In genomic region chr4:3374667-3375066, GRCh38 we compare ENCODE assay signal across 18 cellular contexts.
DNase-seq lines count a peak whose midpoint lies in the region; ATAC-seq, FAIRE-seq and TF ChIP-seq lines count a peak whose summit lies in the region.
"Had no signal": no experiment of that assay in that cellular context is flagged by ENCODE, and none has a peak within 500 bp of the region (broad histone marks: within the 10 kb centered on the region; RNA-seq: fewer than 3 reads in every experiment).

No MANE protein-coding gene starts in this region.

- no peak overlapping the region for H3K18ac ChIP-seq in neuronal stem cell (ENCODE audit: low read length)

- H3K4me1 ChIP-seq in BLaER1: peaks cover 54% of the 10 kb centered on the region
- H3K4me1 ChIP-seq in neuronal stem cell (ENCODE audit: control insufficient read depth in 2 of 2, insufficient read depth in 1 of 2, low read depth in 1 of 2, low read length in 2 of 2): peaks cover 21 to 29% of the 10 kb centered on the region in 2 donors
- H3K4me1 ChIP-seq in upper lobe of right lung: peaks cover 28% of the 10 kb centered on the region
- H3K4me1 ChIP-seq in psoas muscle: peaks cover 7% of the 10 kb centered on the region
- no peaks in the 10 kb centered on the region for H3K4me1 ChIP-seq in small intestine (ENCODE audit: control insufficient read depth in 2 of 2, insufficient read depth in 1 of 2, low read depth in 1 of 2, low read length in 1 of 2)
- no peaks in the 10 kb centered on the region for H3K4me1 ChIP-seq in Caco-2
- H3K4me1 ChIP-seq: A549 had no signal

- peak overlapping the region; percentile 94 for H3K14ac ChIP-seq in neuronal stem cell (ENCODE audit: low read length)

- H3K27ac Mint-ChIP-seq in dendritic cell treated with granulocyte-macrophage colony-stimulating factor and Interleukin-4, amounts not matched to agents 40 ng/mL and 50 ng/mL, for 4 days: peak overlapping the region; percentile 51
- no peak overlapping the region for H3K27ac Mint-ChIP-seq in Caco-2 (ENCODE audit: unreplicated experiment)
- H3K27ac Mint-ChIP-seq: CD8-positive, alpha-beta T cell had no signal

- H3K79me1 ChIP-seq in neuronal stem cell (ENCODE audit: low read depth, low read length): peaks cover 8% of the 10 kb centered on the region

- peaks cover 74% of the 10 kb centered on the region for H4K20me1 ChIP-seq in BLaER1

- H2BK12ac ChIP-seq in neuronal stem cell (ENCODE audit: low read length): no peak overlapping the region

- intact Hi-C loops in dendritic cell treated with granulocyte-macrophage colony-stimulating factor and Interleukin-4, amounts not matched to agents 40 ng/mL and 50 ng/mL, for 4 days (cut with micrococcal nuclease): no loop called here
- intact Hi-C loops in upper lobe of right lung (cut with DNase I) (no loop called here), psoas muscle (cut with DNase I) (no loop called here), Caco-2 (cut with micrococcal nuclease; ENCODE audit: unreplicated experiment) (no loop called here)

- H4K91ac ChIP-seq in neuronal stem cell (ENCODE audit: low read depth, low read length, poor library complexity): no peak overlapping the region

- H3K27ac ChIP-seq in BLaER1 (no peak overlapping the region), neuronal stem cell (replicated peaks; ENCODE audit: low read length) (no peak overlapping the region), upper lobe of right lung (no peak overlapping the region), psoas muscle (no peak overlapping the region), small intestine (ENCODE audit: low read depth in 1 of 2, low read length in 1 of 2) (no peak overlapping the region)
- H3K27ac ChIP-seq: A549, C4-2B had no signal

- peaks cover 63% of the 10 kb centered on the region for H3K36me3 ChIP-seq in BLaER1
- H3K36me3 ChIP-seq in neuronal stem cell (replicated peaks in 1 of 2; ENCODE audit: control insufficient read depth in 2 of 2, insufficient read depth in 2 of 2, low read length in 2 of 2): peaks cover 7 to 61% of the 10 kb centered on the region in 2 donors
- H3K36me3 ChIP-seq in upper lobe of right lung: no peaks in the 10 kb centered on the region
- no peaks in the 10 kb centered on the region for H3K36me3 ChIP-seq in psoas muscle (ENCODE audit: insufficient read depth in 1 of 2, low read depth in 1 of 2)
- H3K36me3 ChIP-seq in small intestine (ENCODE audit: control insufficient read depth in 2 of 2, insufficient read depth in 2 of 2, low read length in 2 of 2): no peaks in the 10 kb centered on the region
- H3K36me3 ChIP-seq in Caco-2 (ENCODE audit: control insufficient read depth, insufficient read depth, low read length): no peaks in the 10 kb centered on the region; the same call in 1 of the 2 replicates

- peaks cover 13% of the 10 kb centered on the region for H3K9me3 Mint-ChIP-seq in dendritic cell treated with granulocyte-macrophage colony-stimulating factor and Interleukin-4, amounts not matched to agents 40 ng/mL and 50 ng/mL, for 4 days
- no peaks in the 10 kb centered on the region for H3K9me3 Mint-ChIP-seq in Caco-2 (ENCODE audit: unreplicated experiment)

- peaks cover 20% of the 10 kb centered on the region for H3K36me3 Mint-ChIP-seq in dendritic cell treated with granulocyte-macrophage colony-stimulating factor and Interleukin-4, amounts not matched to agents 40 ng/mL and 50 ng/mL, for 4 days (ENCODE audit: low read depth)
- H3K36me3 Mint-ChIP-seq in Caco-2 (ENCODE audit: insufficient read depth, unreplicated experiment): peaks cover 11% of the 10 kb centered on the region
- H3K36me3 Mint-ChIP-seq: CD8-positive, alpha-beta T cell had no signal

- no TSS peak for BruUV-seq in Caco-2 (replicated peaks; lab: Mats Ljungman, UMichigan)

- peaks cover 20% of the 10 kb centered on the region for H3K27me3 Mint-ChIP-seq in dendritic cell treated with granulocyte-macrophage colony-stimulating factor and Interleukin-4, amounts not matched to agents 40 ng/mL and 50 ng/mL, for 4 days
- H3K27me3 Mint-ChIP-seq in Caco-2 (ENCODE audit: insufficient read depth, unreplicated experiment): no peaks in the 10 kb centered on the region

- H3K4me2 ChIP-seq in BLaER1 (peak overlapping the region; percentile 27; the same call in 1 of the 2 replicates), neuronal stem cell (ENCODE audit: insufficient read depth, low read length, poor library complexity, severe bottlenecking) (no peak overlapping the region)
- H3K4me2 ChIP-seq: A549 had no signal

- no peak overlapping the region for H2BK120ac ChIP-seq in neuronal stem cell (ENCODE audit: low read depth, low read length)

- CTCF ChIA-PET in Caco-2 (lab: Charles Lee): no interaction called here

- no CpG with 5 or more reads among the region's 11 CpGs for whole genome bisulfite sequencing in neuronal stem cell (ENCODE audit: extremely low coverage in 2 of 2, insufficient read length in 2 of 2, insufficient replicate concordance in 1 of 2), 2 donors
- 89 to 94% (median 92%) methylated on average over 11 of the region's 11 CpGs for WGBS in psoas muscle, 3 donors
- WGBS in small intestine, 3 donors: 80 to 90% (median 80%) methylated on average over 11 of the region's 11 CpGs

- no peak overlapping the region for H2BK5ac ChIP-seq in neuronal stem cell (ENCODE audit: low read length)

- H3K9me3 ChIP-seq in BLaER1: peaks cover 39% of the 10 kb centered on the region
- peaks cover 7 to 38% of the 10 kb centered on the region in 2 donors for H3K9me3 ChIP-seq in neuronal stem cell (replicated peaks in 1 of 2; ENCODE audit: control insufficient read depth in 2 of 2, insufficient read depth in 1 of 2, low read depth in 1 of 2, low read length in 2 of 2)
- H3K9me3 ChIP-seq in upper lobe of right lung: no peaks in the 10 kb centered on the region
- no peaks in the 10 kb centered on the region for H3K9me3 ChIP-seq in psoas muscle
- no peaks in the 10 kb centered on the region for H3K9me3 ChIP-seq in small intestine (ENCODE audit: control insufficient read depth, low read depth)
- H3K9me3 ChIP-seq in Caco-2: peaks cover 11% of the 10 kb centered on the region; the same call in 1 of the 2 replicates
- H3K9me3 ChIP-seq: A549 had no signal

- ATAC-seq in upper lobe of right lung: no peak
- ATAC-seq in psoas muscle: no peak
- ATAC-seq: A549; CD8-positive, alpha-beta T cell; HCT116 had no signal

- H3K4me3 ChIP-seq in BLaER1 (no peak overlapping the region), neuronal stem cell (ENCODE audit: low read length in 2 of 2) (no peak overlapping the region), upper lobe of right lung (no peak overlapping the region), psoas muscle (no peak overlapping the region), small intestine (ENCODE audit: low read depth in 1 of 2, low read length in 2 of 2) (no peak overlapping the region), Caco-2 (ENCODE audit: low read depth, low read length) (no peak overlapping the region)
- H3K4me3 ChIP-seq: A549 had no signal

- no peak overlapping the region for H4K8ac ChIP-seq in neuronal stem cell (ENCODE audit: low read depth, low read length)

- TF ChIP-seq CTCF in upper lobe of right lung (IDR thresholded peaks at IDR 0.05) (no peak), psoas muscle (IDR thresholded peaks at IDR 0.05) (no peak), Caco-2 (IDR thresholded peaks at IDR 0.05; ENCODE audit: insufficient read depth in 1 of 2, low read depth in 1 of 2, low read length in 1 of 2, severe bottlenecking in 1 of 2, unreplicated experiment in 1 of 2) (no peak)

- no peak overlapping the region for H3K9ac ChIP-seq in BLaER1
- no peak overlapping the region for H3K9ac ChIP-seq in neuronal stem cell (ENCODE audit: low read depth, low read length, poor library complexity)

- H2AK5ac ChIP-seq in neuronal stem cell (ENCODE audit: low read depth, low read length): no peak overlapping the region

- no peak overlapping the region for H3K4me3 Mint-ChIP-seq in dendritic cell treated with granulocyte-macrophage colony-stimulating factor and Interleukin-4, amounts not matched to agents 40 ng/mL and 50 ng/mL, for 4 days
- H3K4me3 Mint-ChIP-seq in Caco-2 (ENCODE audit: unreplicated experiment): no peak overlapping the region
- H3K4me3 Mint-ChIP-seq: CD8-positive, alpha-beta T cell had no signal

- POLR2A ChIA-PET in Caco-2 (lab: Charles Lee): no interaction called here

- FAIRE-seq in small intestine (lab: Jason Lieb, UNC): no peak
- FAIRE-seq: A549, GM19239 had no signal

- H2AFZ ChIP-seq in neuronal stem cell (ENCODE audit: low read length): no peak overlapping the region

- no peaks in the 10 kb centered on the region for H3K27me3 ChIP-seq in BLaER1
- H3K27me3 ChIP-seq in neuronal stem cell (ENCODE audit: control insufficient read depth in 3 of 3, insufficient read depth in 3 of 3, low read depth in 1 of 3, low read length in 3 of 3): peaks cover 0 to 5% (median 0%) of the 10 kb centered on the region in 3 experiments
- no peaks in the 10 kb centered on the region for H3K27me3 ChIP-seq in upper lobe of right lung
- no peaks in the 10 kb centered on the region for H3K27me3 ChIP-seq in psoas muscle (ENCODE audit: insufficient read depth in 3 of 3, low read length in 2 of 3)
- no peaks in the 10 kb centered on the region for H3K27me3 ChIP-seq in small intestine (ENCODE audit: control insufficient read depth in 2 of 2, insufficient read depth in 2 of 2, low read length in 2 of 2)
- H3K27me3 ChIP-seq in Caco-2 (replicated peaks; ENCODE audit: control insufficient read depth, insufficient read depth, low read length): no peaks in the 10 kb centered on the region

- peak overlapping the region; percentile 3 for H3K23ac ChIP-seq in neuronal stem cell (ENCODE audit: low read depth, low read length, poor library complexity)

- DNase-seq in neuronal stem cell (ENCODE audit: low spot score) (no peak), upper lobe of right lung (peak; percentile 58), psoas muscle (no peak), small intestine (no peak), Caco-2 (no peak)
- DNase-seq: AML-193; CD8-positive, alpha-beta T cell; COR-L47; DND-41; GDM1; IMR-90; KBM-7 had no signal

- H3K4me1 Mint-ChIP-seq in dendritic cell treated with granulocyte-macrophage colony-stimulating factor and Interleukin-4, amounts not matched to agents 40 ng/mL and 50 ng/mL, for 4 days (ENCODE audit: low read depth): peaks cover 61% of the 10 kb centered on the region
- H3K4me1 Mint-ChIP-seq in Caco-2 (ENCODE audit: low read depth, unreplicated experiment): peaks cover 7% of the 10 kb centered on the region

- no peak overlapping the region for H2BK15ac ChIP-seq in neuronal stem cell (ENCODE audit: low read length)

- H3K4ac ChIP-seq in neuronal stem cell (ENCODE audit: low read length): no peak overlapping the region
